ENCODE assay signal across 10 cellular contexts in the genomic region with DNA sequence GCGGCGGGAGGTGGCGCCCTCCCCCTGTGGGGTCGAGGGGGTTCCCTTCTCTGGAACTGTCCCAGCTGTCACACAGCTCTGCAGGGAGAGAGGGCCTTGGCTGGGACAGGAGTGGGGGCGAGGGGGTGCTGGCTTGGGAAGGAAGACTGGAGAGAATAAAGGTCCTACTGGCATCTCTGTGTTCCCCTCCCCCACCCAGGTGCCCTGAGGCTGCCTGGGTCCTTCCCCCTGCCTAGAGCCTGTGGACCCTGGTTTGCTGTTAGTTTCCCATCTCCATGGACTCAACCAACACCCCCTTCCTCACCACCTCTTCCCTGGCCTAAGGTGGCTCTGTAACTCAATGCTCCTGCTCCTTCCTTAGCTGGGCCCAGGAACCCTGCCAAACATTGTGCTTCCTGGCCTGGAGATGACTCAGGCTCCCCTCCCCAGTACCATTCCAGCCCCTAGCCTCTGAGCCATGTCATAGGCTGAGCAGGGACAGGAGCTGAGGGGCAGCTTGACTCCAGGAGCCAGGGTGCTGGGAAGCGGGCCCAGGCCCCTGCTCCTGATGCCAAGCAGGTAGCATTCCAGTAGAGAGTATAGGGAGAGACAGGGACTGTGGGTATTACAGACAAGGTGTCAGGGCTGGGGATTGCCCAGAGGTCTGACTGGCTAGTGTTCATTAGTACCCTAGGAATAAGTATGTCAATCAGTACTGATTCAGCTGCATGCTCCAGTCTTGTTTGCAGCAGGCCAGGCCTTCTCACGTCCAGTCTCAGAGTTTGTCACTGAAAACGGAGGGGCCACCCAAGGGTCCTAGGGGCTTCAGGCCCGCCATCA.
DNase-seq lines count a peak whose midpoint lies in the region; ATAC-seq and TF ChIP-seq lines count a peak whose summit lies in the region.
"Had no signal": no experiment of that assay in that cellular context is flagged by ENCODE, and none has a peak within 500 bp of the region (broad histone marks: within the 10 kb centered on the region; RNA-seq: fewer than 3 reads in every experiment).

No MANE protein-coding gene starts in this region.

- DNase-seq in ACHN (peak; percentile 9), M059J (ENCODE audit: low read depth) (peak; percentile 94), mesothelial cell of epicardium (ENCODE audit: low spot score in 2 of 2, unreplicated experiment in 2 of 2) (no peak), caudate nucleus (lab: John Stamatoyannopoulos, UW) (no peak), NCI-H82 (lab: John Stamatoyannopoulos, UW) (no peak), T-cell (no peak)
- DNase-seq: small intestine had no signal

- in situ Hi-C loops in ACHN (cut with HindIII; ENCODE audit: low pct_ligation_motif_present, low pct_unique_long_range_greater_than_20kb, low sequenced_read_pairs) = no loop called here

- CTCF ChIA-PET in T-cell (lab: Charles Lee) = no interaction called here

- H3K4me3 Mint-ChIP-seq in mesothelial cell of epicardium (no peak overlapping the region), T-cell (no peak overlapping the region)
- H3K4me3 Mint-ChIP-seq: stimulated activated naive CD8-positive, alpha-beta T cell treated with anti-CD3 and anti-CD28 coated beads, Interleukin-15, Interleukin-2, amounts not matched to agents 100 ng/mL and 50 ng/mL, for 24 hours had no signal

- H3K4me1 Mint-ChIP-seq in mesothelial cell of epicardium (peaks cover 34% of the 10 kb centered on the region), T-cell (no peaks in the 10 kb centered on the region)

- TF ChIP-seq CTCF in mesothelial cell of epicardium (IDR thresholded peaks at IDR 0.05; ENCODE audit: unreplicated experiment) = no peak

- H3K36me3 Mint-ChIP-seq in mesothelial cell of epicardium = no peaks in the 10 kb centered on the region
- no peaks in the 10 kb centered on the region for H3K36me3 Mint-ChIP-seq in T-cell

- H3K27ac ChIP-seq in caudate nucleus (ENCODE audit: low read depth, low read length) = no peak overlapping the region

- H3K27me3 Mint-ChIP-seq in mesothelial cell of epicardium (ENCODE audit: low read depth) (no peaks in the 10 kb centered on the region), T-cell (no peaks in the 10 kb centered on the region)
- H3K27me3 Mint-ChIP-seq: stimulated activated naive CD8-positive, alpha-beta T cell treated with anti-CD3 and anti-CD28 coated beads, Interleukin-15, Interleukin-2, amounts not matched to agents 100 ng/mL and 50 ng/mL, for 24 hours had no signal

- ATAC-seq in esophagus mucosa = peak; percentile 50
- no peak for ATAC-seq in HG02840 (IDR thresholded peaks at IDR 0.05; ENCODE audit: low FRiP score, unreplicated experiment)
- no peak for ATAC-seq in T-cell (replicated peaks in 1 of 4)

- peaks cover 7% of the 10 kb centered on the region for H3K9me3 Mint-ChIP-seq in mesothelial cell of epicardium
- H3K9me3 Mint-ChIP-seq in T-cell = no peaks in the 10 kb centered on the region
- H3K9me3 Mint-ChIP-seq: stimulated activated naive CD8-positive, alpha-beta T cell treated with anti-CD3 and anti-CD28 coated beads, Interleukin-15, Interleukin-2, amounts not matched to agents 100 ng/mL and 50 ng/mL, for 24 hours had no signal

- H3K27ac Mint-ChIP-seq in mesothelial cell of epicardium (peak overlapping the region; percentile 86), T-cell (no peak overlapping the region)
- H3K27ac Mint-ChIP-seq: stimulated activated naive CD8-positive, alpha-beta T cell treated with anti-CD3 and anti-CD28 coated beads, Interleukin-15, Interleukin-2, amounts not matched to agents 100 ng/mL and 50 ng/mL, for 24 hours had no signal

- POLR2A ChIA-PET in T-cell (lab: Charles Lee) = no interaction called here

Comparison
In these comparisons a context has a peak if more than half of its experiments do, and no peak if none do; other contexts are left out.
1. DNase-seq: peak in ACHN (single experiment) and M059J (single experiment); none in mesothelial cell of epicardium (0 of 2), caudate nucleus (0 of 61), NCI-H82 (single experiment) and T-cell (0 of 34).